ENCODE assay signal across 8 cellular contexts in the genomic region with DNA sequence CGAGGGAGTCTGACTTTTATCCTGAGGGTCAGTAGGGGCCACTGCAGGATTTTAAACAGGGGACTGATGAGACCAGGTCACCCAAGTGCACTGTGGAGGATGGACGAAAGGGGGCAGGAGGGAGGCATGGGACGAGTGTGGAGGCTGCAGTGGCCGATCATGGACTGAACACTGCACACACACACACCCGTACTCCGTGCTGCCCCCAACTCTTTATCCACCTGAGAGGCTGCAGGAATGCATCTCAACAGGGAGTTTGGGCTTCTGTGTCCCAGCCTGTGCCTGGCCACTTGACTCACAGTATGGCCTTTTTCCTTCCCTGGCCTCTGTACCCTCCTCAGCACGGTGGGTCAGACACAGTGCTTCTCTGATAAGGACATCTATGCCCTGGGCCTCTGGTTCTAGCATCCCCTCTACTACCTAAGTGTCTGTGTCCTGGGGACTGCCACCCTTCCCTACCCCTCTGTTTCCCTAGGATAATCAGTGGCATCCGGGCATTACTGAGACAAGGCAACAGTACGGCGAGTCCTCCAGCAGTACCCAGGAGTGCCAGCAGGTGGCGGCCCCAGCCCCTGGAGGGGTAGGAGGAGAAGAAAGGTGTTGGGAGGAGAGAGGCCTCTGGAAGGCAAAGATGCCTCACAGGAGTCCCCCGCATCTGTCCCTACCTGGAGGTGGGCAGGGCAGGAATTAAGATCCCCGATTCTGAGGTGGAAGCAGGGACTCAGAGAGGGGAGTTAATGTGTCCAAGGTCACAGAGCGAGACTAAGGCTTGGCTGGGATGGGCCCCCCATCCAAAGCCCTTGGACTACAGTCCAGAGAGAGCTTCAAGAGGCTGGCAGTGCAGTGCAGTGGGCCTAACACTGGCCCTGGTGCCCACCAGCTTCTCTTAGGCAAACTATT. TPM values are rescaled to one million over a fixed set of nuclear protein-coding genes. Genes with fewer than 3 reads are reported as not detected.
DNase-seq lines count a peak whose midpoint lies in the region; ATAC-seq and TF ChIP-seq lines count a peak whose summit lies in the region.

No MANE protein-coding gene starts in this region.

- H3K4me1 ChIP-seq in cardiac muscle cell (ENCODE audit: low read depth) (no peaks in the 10 kb centered on the region), prostate gland (replicated peaks) (peaks cover 3% of the 10 kb centered on the region), aorta (ENCODE audit: control insufficient read depth in 1 of 2, insufficient read depth in 2 of 2, low read length in 2 of 2) (peaks cover 0 to 2% of the 10 kb centered on the region in 2 donors)

- no peak for TF ChIP-seq POLR2A in prostate gland (IDR thresholded peaks at IDR 0.05)

- peaks cover 18% of the 10 kb centered on the region for H3K27me3 ChIP-seq in cardiac muscle cell
- H3K27me3 ChIP-seq in prostate gland (replicated peaks; ENCODE audit: insufficient read depth) = no peaks in the 10 kb centered on the region
- H3K27me3 ChIP-seq in aorta (ENCODE audit: control insufficient read depth in 1 of 2, insufficient read depth in 2 of 2, low read length in 1 of 2) = no peaks in the 10 kb centered on the region

- no peaks in the 10 kb centered on the region for H3K36me3 ChIP-seq in cardiac muscle cell
- H3K36me3 ChIP-seq in prostate gland = no peaks in the 10 kb centered on the region
- no peaks in the 10 kb centered on the region for H3K36me3 ChIP-seq in aorta (ENCODE audit: control insufficient read depth in 1 of 2, insufficient read depth in 2 of 2, low read length in 1 of 2)

- TF ChIP-seq CTCF in cardiac muscle cell (IDR thresholded peaks at IDR 0.05; ENCODE audit: low read depth, low read length) (peak; percentile 98), prostate gland (IDR thresholded peaks at IDR 0.05) (peak; percentile 55 to 91 (median 88))

- peak; percentile 80 for ATAC-seq in GM21717 (IDR thresholded peaks at IDR 0.05; ENCODE audit: unreplicated experiment)
- ATAC-seq in SK-N-SH treated with all-trans-retinoic acid at 6 μM for 48 hours = peak; percentile 87
- ATAC-seq in aorta (ENCODE audit: low FRiP score) = peak; percentile 84

- H3K4me3 ChIP-seq in cardiac muscle cell = no peak overlapping the region
- no peak overlapping the region for H3K4me3 ChIP-seq in prostate gland
- no peak overlapping the region for H3K4me3 ChIP-seq in aorta (ENCODE audit: low read length in 2 of 2)

- H3K9me3 ChIP-seq in cardiac muscle cell (ENCODE audit: low read depth) = no peaks in the 10 kb centered on the region
- H3K9me3 ChIP-seq in prostate gland = no peaks in the 10 kb centered on the region
- H3K9me3 ChIP-seq in aorta (ENCODE audit: control insufficient read depth, low read length) = no peaks in the 10 kb centered on the region

- peak; percentile 89 for DNase-seq in DMS53 (lab: John Stamatoyannopoulos, UW)
- DNase-seq in LoVo (ENCODE audit: low spot score) = peak; percentile 80
- DNase-seq in activated naive CD4-positive, alpha-beta T cell treated with anti-CD3 and anti-CD28 coated beads, Interleukin-2, amount 50 U/mL, for 16 hours = peak; percentile 77
- peak; percentile 79 to 83 for DNase-seq in cardiac muscle cell (ENCODE audit: low read depth in 1 of 2, low spot score in 1 of 2)
- peak; percentile 52 for DNase-seq in prostate gland (ENCODE audit: low spot score)
- DNase-seq in aorta = peak; percentile 91 to 97

- H3K27ac ChIP-seq in cardiac muscle cell (no peak overlapping the region), prostate gland (peak overlapping the region in 1 of 2 donors; percentile 42), aorta (ENCODE audit: low read depth in 1 of 2, low read length in 2 of 2) (peak overlapping the region in 1 of 2 donors; percentile 26)

- intact Hi-C loops in prostate gland (cut with DNase I) (loop anchor here (1.0 to 5.0 kb wide), 2 partner anchors 57 to 191 kb away; no protein-coding TSS in a partner anchor), aorta (cut with DNase I) (loop anchor here (1.0 to 2.0 kb wide), 3 partner anchors 31 to 57 kb away; no protein-coding TSS in a partner anchor)

- WGBS in prostate gland = 54% methylated on average over 14 of the region's 14 CpGs
- 44 to 48% methylated on average over 14 of the region's 14 CpGs for WGBS in aorta, 2 donors

TF ChIP-seq in SK-N-SH treated with all-trans-retinoic acid at 6 μM for 48 hours, 23 proteins besides CTCF, POLR2A, EP300 and RAD21:
- TF ChIP-seq ZFP3 (CRISPR knock-in tag; IDR thresholded peaks at IDR 0.05) (no peak), SNAI2 (CRISPR knock-in tag; IDR thresholded peaks at IDR 0.05) (no peak), TOX (CRISPR knock-in tag; IDR thresholded peaks at IDR 0.05; ENCODE audit: borderline replicate concordance) (no peak), ZNF70 (CRISPR knock-in tag; IDR thresholded peaks at IDR 0.05) (no peak), RARB (CRISPR knock-in tag; IDR thresholded peaks at IDR 0.05) (no peak), ZNF565 (CRISPR knock-in tag; conservative IDR thresholded peaks at IDR 0.05; ENCODE audit: low read depth) (no peak), OSR1 (CRISPR knock-in tag; IDR thresholded peaks at IDR 0.05) (no peak), BACH2 (CRISPR knock-in tag; IDR thresholded peaks at IDR 0.05; ENCODE audit: borderline replicate concordance) (no peak)
- TF ChIP-seq, protein P1, sequence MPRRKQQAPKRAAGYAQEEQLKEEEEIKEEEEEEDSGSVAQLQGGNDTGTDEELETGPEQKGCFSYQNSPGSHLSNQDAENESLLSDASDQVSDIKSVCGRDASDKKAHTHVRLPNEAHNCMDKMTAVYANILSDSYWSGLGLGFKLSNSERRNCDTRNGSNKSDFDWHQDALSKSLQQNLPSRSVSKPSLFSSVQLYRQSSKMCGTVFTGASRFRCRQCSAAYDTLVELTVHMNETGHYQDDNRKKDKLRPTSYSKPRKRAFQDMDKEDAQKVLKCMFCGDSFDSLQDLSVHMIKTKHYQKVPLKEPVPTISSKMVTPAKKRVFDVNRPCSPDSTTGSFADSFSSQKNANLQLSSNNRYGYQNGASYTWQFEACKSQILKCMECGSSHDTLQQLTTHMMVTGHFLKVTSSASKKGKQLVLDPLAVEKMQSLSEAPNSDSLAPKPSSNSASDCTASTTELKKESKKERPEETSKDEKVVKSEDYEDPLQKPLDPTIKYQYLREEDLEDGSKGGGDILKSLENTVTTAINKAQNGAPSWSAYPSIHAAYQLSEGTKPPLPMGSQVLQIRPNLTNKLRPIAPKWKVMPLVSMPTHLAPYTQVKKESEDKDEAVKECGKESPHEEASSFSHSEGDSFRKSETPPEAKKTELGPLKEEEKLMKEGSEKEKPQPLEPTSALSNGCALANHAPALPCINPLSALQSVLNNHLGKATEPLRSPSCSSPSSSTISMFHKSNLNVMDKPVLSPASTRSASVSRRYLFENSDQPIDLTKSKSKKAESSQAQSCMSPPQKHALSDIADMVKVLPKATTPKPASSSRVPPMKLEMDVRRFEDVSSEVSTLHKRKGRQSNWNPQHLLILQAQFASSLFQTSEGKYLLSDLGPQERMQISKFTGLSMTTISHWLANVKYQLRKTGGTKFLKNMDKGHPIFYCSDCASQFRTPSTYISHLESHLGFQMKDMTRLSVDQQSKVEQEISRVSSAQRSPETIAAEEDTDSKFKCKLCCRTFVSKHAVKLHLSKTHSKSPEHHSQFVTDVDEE (CRISPR knock-in tag; IDR thresholded peaks at IDR 0.05) = no peak
- TF ChIP-seq, protein P2, sequence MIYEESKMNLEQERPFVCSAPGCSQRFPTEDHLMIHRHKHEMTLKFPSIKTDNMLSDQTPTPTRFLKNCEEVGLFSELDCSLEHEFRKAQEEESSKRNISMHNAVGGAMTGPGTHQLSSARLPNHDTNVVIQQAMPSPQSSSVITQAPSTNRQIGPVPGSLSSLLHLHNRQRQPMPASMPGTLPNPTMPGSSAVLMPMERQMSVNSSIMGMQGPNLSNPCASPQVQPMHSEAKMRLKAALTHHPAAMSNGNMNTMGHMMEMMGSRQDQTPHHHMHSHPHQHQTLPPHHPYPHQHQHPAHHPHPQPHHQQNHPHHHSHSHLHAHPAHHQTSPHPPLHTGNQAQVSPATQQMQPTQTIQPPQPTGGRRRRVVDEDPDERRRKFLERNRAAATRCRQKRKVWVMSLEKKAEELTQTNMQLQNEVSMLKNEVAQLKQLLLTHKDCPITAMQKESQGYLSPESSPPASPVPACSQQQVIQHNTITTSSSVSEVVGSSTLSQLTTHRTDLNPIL (CRISPR knock-in tag; IDR thresholded peaks at IDR 0.05; ENCODE audit: low read depth) = no peak
TF ChIP-seq in SK-N-SH treated with all-trans-retinoic acid at 6 μM for 48 hours: peak in this region for 0.

RNA-seq across cellular contexts. Expression of a gene that starts 5.1 kb away (rescaled TPM):
- total RNA-seq in cardiac muscle cell (not detected in 2 replicates), prostate gland (1 to 10 TPM in 1 of 2 donors, not detected in 1; 3.2 TPM), aorta (not detected)
- polyA plus RNA-seq in cardiac muscle cell (0.62 TPM in 1 of 2 replicates, not detected in the other), aorta (10 to 100 TPM in 1 of 2 donors, under 1 TPM in 1; 0.69 to 30.2 TPM)

RNA-seq across cellular contexts. Expression of a gene that starts 5.8 kb away (rescaled TPM):
- total RNA-seq in cardiac muscle cell (4.2 and 5.4 TPM in 2 replicates), prostate gland (100 to 1,000 TPM in 1 of 2 donors, 10 to 100 TPM in 1; 14.5 to 161 TPM), aorta (100 to 1,000 TPM; 217 to 360 TPM)
- polyA plus RNA-seq in cardiac muscle cell (5.3 and 6.1 TPM in 2 replicates), aorta (100 to 1,000 TPM in 1 of 2 donors, 10 to 100 TPM in 1; 44.0 to 353 TPM)

RNA-seq across cellular contexts. Expression of a gene that starts 28.4 kb away (rescaled TPM):
- not detected in 2 replicates for total RNA-seq in cardiac muscle cell
- polyA plus RNA-seq in cardiac muscle cell = not detected in 2 replicates
- total RNA-seq in prostate gland = not detected
- total RNA-seq in aorta = not detected
- polyA plus RNA-seq in aorta = under 1 TPM; 0.25 to 0.41 TPM
